ENCODE assay signal across 8 cellular contexts in the genomic region with DNA sequence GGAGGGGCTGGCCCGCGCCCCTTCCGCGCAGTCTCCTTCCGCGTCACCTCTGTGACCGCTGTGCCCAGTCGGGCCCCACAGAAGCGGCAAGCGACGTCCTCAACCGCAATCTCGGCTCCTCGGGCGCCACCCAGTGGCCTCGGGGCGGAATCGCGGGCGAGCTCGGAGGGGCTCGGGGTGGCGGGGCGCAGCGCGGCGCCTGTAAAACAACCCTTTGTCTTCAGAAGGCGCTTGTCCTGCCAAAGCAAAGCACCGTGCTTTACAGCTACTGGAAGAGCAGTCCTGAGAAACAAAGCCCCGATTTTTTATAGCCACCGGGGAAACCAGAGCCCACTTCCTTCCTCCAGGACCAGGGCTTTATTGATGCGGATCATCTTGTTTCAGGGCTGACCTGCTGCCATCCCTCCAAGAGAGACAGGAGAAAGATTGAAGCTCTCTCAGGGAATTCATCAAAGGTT. TPM values are rescaled to one million over a fixed set of nuclear protein-coding genes. Genes with fewer than 3 reads are reported as not detected.
DNase-seq lines count a peak whose midpoint lies in the region; TF ChIP-seq lines count a peak whose summit lies in the region.

No MANE protein-coding gene starts in this region.

- H3F3A ChIP-seq in Loucy (ENCODE audit: low read depth), result peaks cover 2% of the 10 kb centered on the region; the same call in 1 of the 2 replicates

- no peaks in the 10 kb centered on the region for H3K9me2 ChIP-seq in Loucy (replicated peaks; ENCODE audit: low read depth, low read length)

- no peaks in the 10 kb centered on the region for H4K20me1 ChIP-seq in Loucy (ENCODE audit: insufficient read depth, low read length, poor library complexity, severe bottlenecking)

- no peaks in the 10 kb centered on the region for H3K36me3 ChIP-seq in H7 (replicated peaks; ENCODE audit: control insufficient read depth, insufficient read depth, low read length)
- no peaks in the 10 kb centered on the region for H3K36me3 ChIP-seq in Loucy (ENCODE audit: insufficient read depth, low read length)

- H2AFZ ChIP-seq in Loucy (ENCODE audit: low read length), result peak overlapping the region; percentile 96

- H3K27me3 ChIP-seq in H7 (ENCODE audit: control insufficient read depth, insufficient read depth, low read length) (no peaks in the 10 kb centered on the region), Loucy (ENCODE audit: insufficient read depth, low read length, poor library complexity, severe bottlenecking) (no peaks in the 10 kb centered on the region)

- H3K4me3 ChIP-seq in H7 (ENCODE audit: insufficient read depth, low read depth, low read length) (peak overlapping the region; percentile 15; the same call in 1 of the 2 replicates), Loucy (ENCODE audit: low read length, poor library complexity, severe bottlenecking) (peak overlapping the region; percentile 77)

- in situ Hi-C loops in G401 (cut with HindIII; ENCODE audit: low sequenced_read_pairs), result no loop called here

- peak; percentile 86 for TF ChIP-seq CTCF in Loucy (conservative IDR thresholded peaks at IDR 0.05; ENCODE audit: low read length)

- no peaks in the 10 kb centered on the region for H3K9me3 ChIP-seq in Loucy (ENCODE audit: insufficient read depth, low read depth, low read length)

- H3K9ac ChIP-seq in Loucy (ENCODE audit: low read depth, low read length, poor library complexity, severe bottlenecking), result peak overlapping the region; percentile 78

- peaks cover 34% of the 10 kb centered on the region for H3K4me1 ChIP-seq in Loucy (ENCODE audit: insufficient read depth, low read length, poor library complexity, severe bottlenecking)

- H3K27ac ChIP-seq in temporal lobe (ENCODE audit: low read depth, low read length), result peak overlapping the region; percentile 74

- H3K79me2 ChIP-seq in Loucy (ENCODE audit: insufficient read depth, low read length), result peaks cover 4% of the 10 kb centered on the region; the same call in 1 of the 2 replicates

- peak; percentile 74 for DNase-seq in G401 (ENCODE audit: low spot score)
- DNase-seq in H7, result peak; percentile 96
- peak; percentile 41 for DNase-seq in SHP77 treated with DMSO at 0.1 percent for 48 hours (lab: John Stamatoyannopoulos, UW)
- DNase-seq in activated naive CD4-positive, alpha-beta T cell (lab: John Stamatoyannopoulos, UW), result peak; percentile 82 to 92 (median 91)
- peak; percentile 75 for DNase-seq in germinal center (ENCODE audit: low spot score)
- DNase-seq in nucleus accumbens (lab: John Stamatoyannopoulos, UW), result peak; percentile 10 to 93 (median 81)

- H3K4me2 ChIP-seq in Loucy (ENCODE audit: low read depth, low read length, poor library complexity, severe bottlenecking), result peak overlapping the region; percentile 71

RNA-seq across cellular contexts. Expression of a gene that starts 37.3 kb away (rescaled TPM):
- 14.0 and 20.7 TPM in 2 replicates for total RNA-seq in G401 (2014; rRNA removed; shearing (Covaris generic))
- 17.0 and 19.7 TPM in 2 replicates for total RNA-seq in H7 (2014; rRNA removed; shearing (Covaris generic))
- 19.9 TPM for total RNA-seq in temporal lobe

Comparison
In these comparisons a context has a peak if more than half of its experiments do, and no peak if none do; other contexts are left out.
1. Peak in every context shown above with its lines: DNase-seq, H3K4me3 ChIP-seq and H3K27ac ChIP-seq.
2. DNase-seq: peak in every context shown above with its lines; median percentile 96 in H7; 91 in activated naive CD4-positive, alpha-beta T cell; 81 in nucleus accumbens; 75 in germinal center; 74 in G401; 41 in SHP77 treated with DMSO at 0.1 percent for 48 hours.